Comparison of ENCODE assay signal across 18 cellular contexts in the genomic region with DNA sequence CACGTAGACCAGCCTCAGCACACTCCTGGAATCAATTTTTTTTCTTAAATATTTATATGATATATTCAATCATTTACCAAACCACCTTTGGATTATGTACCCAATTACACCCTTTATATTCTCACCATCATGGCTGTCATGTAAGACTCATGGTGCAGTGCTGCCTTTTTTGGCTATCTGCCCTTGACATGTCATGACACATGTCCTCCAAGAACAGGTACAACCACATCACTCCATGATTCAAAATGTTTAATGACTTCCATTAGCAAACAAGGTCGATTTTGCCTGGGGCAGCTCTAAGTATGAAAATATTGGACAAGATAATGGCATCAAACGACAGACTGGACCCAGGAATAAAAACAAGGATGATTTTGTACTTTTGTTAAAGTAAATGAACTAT.
"Had no signal": no experiment of that assay in that cellular context is flagged by ENCODE, and none has a peak within 500 bp of the region (broad histone marks: within the 10 kb centered on the region; RNA-seq: fewer than 3 reads in every experiment).

No MANE protein-coding gene starts in this region.

- H3K9me3 ChIP-seq: SJCRH30 had no signal

- H3K4me3 ChIP-seq: SJCRH30 had no signal

- H3K27ac ChIP-seq: HL-60, SJCRH30 had no signal

- DNase-seq: Karpas-422, KG1, MM.1S, NCI-H1092 treated with DMSO at 0.1 percent for 48 hours, NCI-H1436, NCI-H187, NCI-H2029, NCI-H2081 treated with DMSO at 0.1 percent for 48 hours, NCI-H2171, NCI-H226, NCI-H446, NCI-H510A, NCI-H524 treated with DMSO at 0.1 percent for 48 hours, NCI-H69, NCI-H774, SHP77 treated with DMSO at 0.1 percent for 48 hours, SJCRH30 had no signal

- H3K36me3 ChIP-seq: SJCRH30 had no signal

- H3K27me3 ChIP-seq: SJCRH30 had no signal
